ENCODE assay signal across 8 cellular contexts in the genomic region with DNA sequence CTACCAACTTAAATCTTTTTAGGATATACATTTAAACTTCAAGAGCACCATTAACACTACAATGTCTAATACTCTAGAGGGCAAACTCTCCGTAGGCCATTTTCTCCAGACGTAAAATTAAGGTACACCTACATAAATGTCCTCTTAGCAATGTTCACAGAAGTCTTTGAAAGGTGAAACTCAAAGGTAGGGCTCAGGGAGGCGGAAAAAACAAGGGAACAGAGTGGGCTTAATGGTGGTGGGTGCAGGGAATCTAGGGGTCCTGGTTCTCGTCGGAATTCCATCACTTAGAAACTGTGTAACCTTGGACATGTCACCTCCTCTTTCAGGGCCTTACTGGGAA. TPM values are rescaled to one million over a fixed set of nuclear protein-coding genes. Genes with fewer than 3 reads are reported as not detected.
DNase-seq lines count a peak whose midpoint lies in the region; ATAC-seq and TF ChIP-seq lines count a peak whose summit lies in the region.

No MANE protein-coding gene starts in this region.

- H3K27ac ChIP-seq in heart right ventricle (peak overlapping the region; percentile 92 to 98 (median 95)), dorsolateral prefrontal cortex (peak overlapping the region; percentile 86 to 100 (median 98))

- peak overlapping the region; percentile 90 for H3K4me3 Mint-ChIP-seq in nephron progenitor cell

- TF ChIP-seq CTCF in heart right ventricle (IDR thresholded peaks at IDR 0.05) (no peak), dorsolateral prefrontal cortex (IDR thresholded peaks at IDR 0.05 in 54 of 56, conservative IDR thresholded peaks at IDR 0.05 in 2 of 56; ENCODE audit: low read depth in 1 of 56, partially characterized antibody in 56 of 56) (peak in 2 of 56 donors; percentile 6 to 27), nephron progenitor cell (IDR thresholded peaks at IDR 0.05) (no peak)

- H3K9me3 ChIP-seq in heart right ventricle, result no peaks in the 10 kb centered on the region

- WGBS in heart right ventricle, 2 donors, result 5 to 6% methylated on average over 5 of the region's 5 CpGs

- H3K27me3 ChIP-seq in heart right ventricle, result no peaks in the 10 kb centered on the region
- H3K27me3 ChIP-seq in dorsolateral prefrontal cortex, result no peaks in the 10 kb centered on the region

- H3K27me3 Mint-ChIP-seq in nephron progenitor cell (ENCODE audit: low read depth, poor library complexity), result no peaks in the 10 kb centered on the region

- peaks cover 0 to 40% (median 25%) of the 10 kb centered on the region in 9 donors for H3K4me1 ChIP-seq in heart right ventricle

- peaks cover 0 to 6% (median 3%) of the 10 kb centered on the region in 9 donors for H3K36me3 ChIP-seq in heart right ventricle

- peaks cover 32% of the 10 kb centered on the region for H3K4me1 Mint-ChIP-seq in nephron progenitor cell

- no peak for DNase-seq in heart right ventricle
- no peak for DNase-seq in Right ventricle myocardium superior
- DNase-seq in NCI-H1694 treated with DMSO at 0.1 percent for 48 hours (lab: John Stamatoyannopoulos, UW), result peak; percentile 56
- DNase-seq in dorsolateral prefrontal cortex, result no peak
- no peak for DNase-seq in nephron progenitor cell
- no peak for DNase-seq in posterior cingulate gyrus

- H3K36me3 Mint-ChIP-seq in nephron progenitor cell (ENCODE audit: low read depth), result peaks cover 17% of the 10 kb centered on the region

- peak overlapping the region; percentile 98 for H3K27ac Mint-ChIP-seq in nephron progenitor cell

- peaks cover 4% of the 10 kb centered on the region for H3K9me3 Mint-ChIP-seq in nephron progenitor cell

- H3K4me3 ChIP-seq in heart right ventricle (peak overlapping the region; percentile 69 to 95 (median 88)), dorsolateral prefrontal cortex (peak overlapping the region; percentile 60 to 99 (median 92))

- peak in 1 of 8 donors; percentile 10 for ATAC-seq in heart right ventricle
- ATAC-seq in Right ventricle myocardium superior (ENCODE audit: poor library complexity), result no peak
- ATAC-seq in GM21515 (IDR thresholded peaks at IDR 0.05; ENCODE audit: unreplicated experiment), result no peak
- ATAC-seq in HG02970 (IDR thresholded peaks at IDR 0.05; ENCODE audit: low FRiP score, unreplicated experiment), result no peak

- intact Hi-C loops in heart right ventricle (cut with DNase I), result loop anchor here in 2 of 10 donors (5.0 kb wide), 1 partner anchor 49 kb away; a partner anchor contains a TSS
- intact Hi-C loops in Right ventricle myocardium superior (cut with DNase I), result no loop called here
- intact Hi-C loops in dorsolateral prefrontal cortex (cut with DNase I), result loop anchor here (2.0 kb wide), 3 partner anchors 50 to 206 kb away; a partner anchor contains a TSS
- intact Hi-C loops in posterior cingulate gyrus (cut with DNase I), result loop anchor here (2.0 to 10.0 kb wide), 2 partner anchors 108 to 208 kb away; no protein-coding TSS in a partner anchor

RNA-seq across cellular contexts. Expression of a gene that starts 0.7 kb away (rescaled TPM):
- 100 to 1,000 TPM in 9 of 10 donors, 10 to 100 TPM in 1; 97.9 to 148 (median 125) TPM for total RNA-seq in heart right ventricle
- 10 to 100 TPM; 72.0 to 87.4 TPM for polyA plus RNA-seq in heart right ventricle
- total RNA-seq in Right ventricle myocardium superior, result 134 TPM
- total RNA-seq in dorsolateral prefrontal cortex, result 10 to 100 TPM; 27.9 to 60.5 (median 41.9) TPM

RNA-seq across cellular contexts. Expression of a gene that starts 49.5 kb away (rescaled TPM):
- total RNA-seq in heart right ventricle (10 to 100 TPM; 30.8 to 90.3 (median 65.7) TPM), Right ventricle myocardium superior (38.6 TPM), dorsolateral prefrontal cortex (10 to 100 TPM; 18.0 to 44.5 (median 31.9) TPM)
- polyA plus RNA-seq in heart right ventricle, result 10 to 100 TPM in 1 of 2 donors, 1 to 10 TPM in 1; 5.0 to 14.4 TPM
